18 cellular contexts compared by ENCODE assay signal in the genomic region with DNA sequence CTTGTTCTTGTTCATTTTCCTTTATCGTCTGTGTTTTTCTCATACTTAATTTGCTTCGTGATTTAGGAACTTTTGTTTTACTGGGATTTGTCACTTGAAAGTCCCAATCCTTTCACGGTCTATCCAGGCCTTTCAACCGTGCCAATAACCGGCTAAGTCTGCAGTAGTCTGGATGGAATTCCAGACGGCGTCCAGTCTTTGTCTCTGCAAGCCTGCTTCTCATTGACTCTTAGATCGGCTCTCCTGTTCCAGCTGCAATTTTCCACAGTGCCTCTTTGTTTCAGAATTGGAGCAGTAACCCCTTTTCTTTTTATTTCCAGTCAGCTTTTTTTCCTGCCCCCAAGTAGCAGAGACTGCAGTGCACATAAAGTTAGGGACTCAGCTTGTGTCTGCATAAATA. TPM values are rescaled to one million over a fixed set of nuclear protein-coding genes. Genes with fewer than 3 reads are reported as not detected.
A peak's percentile ranks its signal among the peaks of the same experiment; 100 is the strongest.
DNase-seq lines count a peak whose midpoint lies in the region; TF ChIP-seq lines count a peak whose summit lies in the region.
"Had no signal": no experiment of that assay in that cellular context is flagged by ENCODE, and none has a peak within 500 bp of the region (broad histone marks: within the 10 kb centered on the region; RNA-seq: fewer than 3 reads in every experiment).

No MANE protein-coding gene starts in this region.

- H3K27me3 Mint-ChIP-seq in H9 (ENCODE audit: low read depth) (no peaks in the 10 kb centered on the region; the same call in 1 of the 2 replicates), osteocyte (ENCODE audit: unreplicated experiment) (peaks cover 34% of the 10 kb centered on the region)
- H3K27me3 Mint-ChIP-seq in activated naive CD4-positive, alpha-beta T cell treated with anti-CD3 and anti-CD28 coated beads for 36 hours (ENCODE audit: low read depth): peaks cover 3% of the 10 kb centered on the region

- DNase-seq in H9: no peak
- DNase-seq in amygdala (lab: John Stamatoyannopoulos, UW): peak in 37 of 56 donors; percentile 0 to 76 (median 10)
- peak; percentile 31 to 35 for DNase-seq in hippocampal formation (lab: John Stamatoyannopoulos, UW)
- DNase-seq in osteocyte (ENCODE audit: extremely low spot score, unreplicated experiment): no peak
- no peak for DNase-seq in HCEC 1CT
- no peak for DNase-seq in COR-L47 (lab: John Stamatoyannopoulos, UW)
- no peak for DNase-seq in activated naive CD4-positive, alpha-beta T cell treated with anti-CD3 and anti-CD28 coated beads for 36 hours
- no peak for DNase-seq in BE2C
- DNase-seq: activated CD4-positive, alpha-beta T cell treated with anti-CD3 and anti-CD28 coated beads, Interleukin-2, amount 10 ng/mL, durations not matched to agents 7 days and 5 days; activated naive CD4-positive, alpha-beta T cell treated with Interleukin-2 at 50 U/mL for 16 hours; Calu3; cortex of kidney; KBM-7; naive thymus-derived CD8-positive, alpha-beta T cell; NCI-H2081; NCI-H526 treated with DMSO at 0.1 percent for 48 hours; stimulated activated CD4-positive, alpha-beta T cell treated with anti-CD3 and anti-CD28 coated beads, Interleukin-2, amount 100 ng/mL, for 48 hours; SW 1271 had no signal

- H2BK12ac ChIP-seq in H9 (ENCODE audit: insufficient read length, low read depth, low read length): no peak overlapping the region

- no peak overlapping the region for H2BK15ac ChIP-seq in H9 (ENCODE audit: low read depth, low read length)

- no peak overlapping the region for H2BK120ac ChIP-seq in H9 (ENCODE audit: low read depth, low read length, poor library complexity, severe bottlenecking)

- no peak overlapping the region for H2BK5ac ChIP-seq in H9 (ENCODE audit: insufficient read length, low read length)

- no peak overlapping the region for H2AK5ac ChIP-seq in H9 (ENCODE audit: insufficient read length, low read length)

- no peak overlapping the region for H3K23ac ChIP-seq in H9 (ENCODE audit: insufficient read length, low read depth, low read length)

- H3K14ac ChIP-seq in H9 (ENCODE audit: insufficient read depth, low read length): no peak overlapping the region

- intact Hi-C loops in activated naive CD4-positive, alpha-beta T cell treated with anti-CD3 and anti-CD28 coated beads for 36 hours (cut with micrococcal nuclease): no loop called here

- no peak overlapping the region for H3T11ph ChIP-seq in H9 (ENCODE audit: low read length)

- H2AFZ ChIP-seq in H9 (ENCODE audit: low read length): peak overlapping the region; percentile 45

- H3K9me3 ChIP-seq in H9 (ENCODE audit: control insufficient read depth, low read depth, low read length) (no peaks in the 10 kb centered on the region), BE2C (no peaks in the 10 kb centered on the region)

- H3K4ac ChIP-seq in H9 (ENCODE audit: low read depth, low read length): no peak overlapping the region

- H3K36me3 Mint-ChIP-seq in H9 (ENCODE audit: insufficient read depth in 1 of 3, low read depth in 3 of 3) (no peaks in the 10 kb centered on the region), osteocyte (ENCODE audit: unreplicated experiment) (no peaks in the 10 kb centered on the region)
- H3K36me3 Mint-ChIP-seq in activated naive CD4-positive, alpha-beta T cell treated with anti-CD3 and anti-CD28 coated beads for 36 hours (ENCODE audit: low read depth): no peaks in the 10 kb centered on the region
- H3K36me3 Mint-ChIP-seq: naive thymus-derived CD8-positive, alpha-beta T cell had no signal

- H3K4me3 Mint-ChIP-seq in H9: no peak overlapping the region
- H3K4me3 Mint-ChIP-seq in osteocyte (ENCODE audit: unreplicated experiment): peak overlapping the region; percentile 0
- H3K4me3 Mint-ChIP-seq in activated naive CD4-positive, alpha-beta T cell treated with anti-CD3 and anti-CD28 coated beads for 36 hours: no peak overlapping the region
- H3K4me3 Mint-ChIP-seq: activated CD4-positive, alpha-beta T cell treated with anti-CD3 and anti-CD28 coated beads, Interleukin-2, amount 10 ng/mL, durations not matched to agents 7 days and 5 days; naive thymus-derived CD8-positive, alpha-beta T cell had no signal

- no peak overlapping the region for H3K4me2 ChIP-seq in H9 (ENCODE audit: insufficient read depth, insufficient read length, low read length)

- no peak overlapping the region for H4K91ac ChIP-seq in H9 (ENCODE audit: insufficient read length, low read depth, low read length)

- H3K9ac ChIP-seq in H9 (ENCODE audit: extremely low read depth, insufficient read length, low read length): no peak overlapping the region

- no peak overlapping the region for H4K8ac ChIP-seq in H9 (replicated peaks; ENCODE audit: insufficient read length, low read depth, low read length)

- no peaks in the 10 kb centered on the region for H3K79me2 ChIP-seq in H9 (ENCODE audit: insufficient read depth, low read length)

- no CpG with 5 or more reads among the region's 8 CpGs for WGBS in H9 (ENCODE audit: extremely low coverage, insufficient read length, low lambda C conversion rate)

- no peaks in the 10 kb centered on the region for H3K23me2 ChIP-seq in H9 (ENCODE audit: insufficient read length, low read depth, low read length, poor library complexity, severe bottlenecking)

- H3K9me3 Mint-ChIP-seq in H9 (no peaks in the 10 kb centered on the region; a peak in 3 of 5 replicates), osteocyte (ENCODE audit: unreplicated experiment) (no peaks in the 10 kb centered on the region)
- no peaks in the 10 kb centered on the region for H3K9me3 Mint-ChIP-seq in activated naive CD4-positive, alpha-beta T cell treated with anti-CD3 and anti-CD28 coated beads for 36 hours
- H3K9me3 Mint-ChIP-seq: naive thymus-derived CD8-positive, alpha-beta T cell had no signal

- no peak overlapping the region for H3K4me3 ChIP-seq in BE2C (ENCODE audit: low read depth, low read length)

- H4K20me1 ChIP-seq in H9 (ENCODE audit: control insufficient read depth, insufficient read depth, insufficient read length): no peaks in the 10 kb centered on the region

- H3K27ac ChIP-seq in H9 (ENCODE audit: insufficient read length, low read depth, low read length): no peak overlapping the region

- CTCF ChIA-PET in activated naive CD4-positive, alpha-beta T cell treated with anti-CD3 and anti-CD28 coated beads for 36 hours (lab: Charles Lee): no interaction called here

- no peak overlapping the region for H4K5ac ChIP-seq in H9 (ENCODE audit: insufficient read length, low read depth, low read length)

- no peaks in the 10 kb centered on the region for H3K36me3 ChIP-seq in BE2C

- TF ChIP-seq CTCF in H9 (conservative IDR thresholded peaks at IDR 0.05): no peak
- TF ChIP-seq CTCF in osteocyte (IDR thresholded peaks at IDR 0.05): no peak
- no peak for TF ChIP-seq CTCF in BE2C (IDR thresholded peaks at IDR 0.05; ENCODE audit: low read depth, low read length)

- H3K27ac Mint-ChIP-seq in H9 (no peak overlapping the region; a peak in 1 of 7 replicates), osteocyte (ENCODE audit: unreplicated experiment) (peak overlapping the region; percentile 16)
- H3K27ac Mint-ChIP-seq in activated naive CD4-positive, alpha-beta T cell treated with anti-CD3 and anti-CD28 coated beads for 36 hours: no peak overlapping the region
- H3K27ac Mint-ChIP-seq: activated CD4-positive, alpha-beta T cell treated with anti-CD3 and anti-CD28 coated beads, Interleukin-2, amount 10 ng/mL, durations not matched to agents 7 days and 5 days; naive thymus-derived CD8-positive, alpha-beta T cell had no signal

- no peaks in the 10 kb centered on the region for H3K4me1 ChIP-seq in H9 (ENCODE audit: insufficient read depth, low read length)
- H3K4me1 ChIP-seq in BE2C: no peaks in the 10 kb centered on the region

- H3K56ac ChIP-seq in H9 (ENCODE audit: insufficient read length, low read depth, low read length): no peak overlapping the region

- no peak overlapping the region for H3K18ac ChIP-seq in H9 (ENCODE audit: insufficient read length, low read depth, low read length)

- no peaks in the 10 kb centered on the region for H3K79me1 ChIP-seq in H9 (ENCODE audit: insufficient read depth, low read depth, low read length, poor library complexity, severe bottlenecking)

- H3K27me3 ChIP-seq in H9 (ENCODE audit: insufficient read depth, low read length) (no peaks in the 10 kb centered on the region), BE2C (no peaks in the 10 kb centered on the region)

- no peak overlapping the region for H2BK20ac ChIP-seq in H9 (ENCODE audit: low read depth, low read length, poor library complexity, severe bottlenecking)

- peaks cover 9 to 11% of the 10 kb centered on the region in 2 experiments; a peak in 3 of 4 replicates for H3K4me1 Mint-ChIP-seq in H9
- peaks cover 11% of the 10 kb centered on the region for H3K4me1 Mint-ChIP-seq in osteocyte (ENCODE audit: unreplicated experiment)
- no peaks in the 10 kb centered on the region for H3K4me1 Mint-ChIP-seq in activated naive CD4-positive, alpha-beta T cell treated with anti-CD3 and anti-CD28 coated beads for 36 hours (ENCODE audit: low read depth)
- H3K4me1 Mint-ChIP-seq: naive thymus-derived CD8-positive, alpha-beta T cell had no signal

RNA-seq across cellular contexts. Expression of gene DHRSX, which starts 37.2 kb away (rescaled TPM):
- total RNA-seq in H9 (2021) (42.3 and 44.0 TPM in 2 replicates), osteocyte (42.2 and 45.0 TPM in 2 replicates)
- 10 to 100 TPM; 18.8 to 21.4 TPM for total RNA-seq in activated naive CD4-positive, alpha-beta T cell treated with anti-CD3 and anti-CD28 coated beads for 36 hours
- polyA plus RNA-seq in BE2C (2012; ENCODE audit: insufficient read depth, insufficient read length, low read depth): 17.0 TPM

RNA-seq across cellular contexts. Expression of gene ZBED1, which starts 37.2 kb away (rescaled TPM):
- total RNA-seq in H9 (2021): 61.1 and 63.8 TPM in 2 replicates
- total RNA-seq in osteocyte: 56.4 and 58.3 TPM in 2 replicates
- total RNA-seq in activated naive CD4-positive, alpha-beta T cell treated with anti-CD3 and anti-CD28 coated beads for 36 hours: 10 to 100 TPM; 18.9 to 20.6 TPM
- 10.7 TPM for polyA plus RNA-seq in BE2C (2012; ENCODE audit: insufficient read depth, insufficient read length, low read depth)

Comparison
In these comparisons a context has a peak if more than half of its experiments do, and no peak if none do; other contexts are left out.
1. DNase-seq: peak in amygdala (37 of 56) and hippocampal formation (2 of 2); none in H9 (single experiment), osteocyte (single experiment), HCEC 1CT (single experiment), COR-L47 (single experiment), activated naive CD4-positive, alpha-beta T cell treated with anti-CD3 and anti-CD28 coated beads for 36 hours (single experiment) and BE2C (single experiment).